In the genomic region with DNA sequence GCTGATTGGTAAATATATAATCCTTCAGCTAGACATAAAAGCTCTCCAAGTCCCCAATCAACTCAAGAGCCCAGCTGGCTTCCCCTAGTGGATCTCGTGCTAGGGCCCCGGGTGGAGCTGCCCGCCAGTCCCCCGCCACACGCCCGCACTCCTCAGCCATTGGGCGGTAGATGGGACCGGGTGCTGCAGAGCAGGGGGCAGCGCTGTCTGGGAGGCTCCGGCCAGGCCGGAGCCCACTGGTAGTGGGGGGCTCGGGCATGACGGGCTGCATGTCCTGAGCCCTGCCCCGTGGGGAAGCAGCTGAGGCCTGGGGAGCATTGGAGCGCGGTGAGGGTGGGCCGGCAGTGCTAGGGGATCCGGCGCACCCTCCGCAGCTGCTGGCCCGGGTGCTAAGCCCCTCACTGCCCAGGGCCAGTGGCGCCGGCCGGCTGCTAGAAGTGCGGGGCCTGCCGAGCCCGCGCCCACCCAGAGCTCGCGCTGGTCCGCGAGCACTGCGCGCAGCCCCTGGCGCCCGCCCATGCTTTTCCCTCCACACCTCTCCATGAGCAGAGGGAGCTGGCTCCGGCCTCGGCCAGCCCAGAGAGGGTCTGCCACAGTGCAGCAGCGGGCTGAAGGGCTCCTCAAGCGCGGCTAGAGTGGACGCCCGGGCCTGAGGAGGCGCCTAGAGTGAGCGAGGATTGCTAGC, we compare ENCODE assay signal across 17 cellular contexts.
DNase-seq lines count a peak whose midpoint lies in the region; ATAC-seq and TF ChIP-seq lines count a peak whose summit lies in the region.
"Had no signal": no experiment of that assay in that cellular context is flagged by ENCODE, and none has a peak within 500 bp of the region (broad histone marks: within the 10 kb centered on the region; RNA-seq: fewer than 3 reads in every experiment).

No MANE protein-coding gene starts in this region.

- no peak overlapping the region for H4K8ac ChIP-seq in neuronal stem cell (ENCODE audit: low read depth, low read length)

- TF ChIP-seq POLR2A in testis (IDR thresholded peaks at IDR 0.05) = no peak

- H3K4me2 ChIP-seq in neuronal stem cell (ENCODE audit: insufficient read depth, low read length, poor library complexity, severe bottlenecking) = no peak overlapping the region
- H3K4me2 ChIP-seq: BLaER1 had no signal

- no peak overlapping the region for H3K9ac ChIP-seq in neuronal stem cell (ENCODE audit: low read depth, low read length, poor library complexity)
- H3K9ac ChIP-seq: BLaER1 had no signal

- H3K4me3 Mint-ChIP-seq in chondrocyte (ENCODE audit: unreplicated experiment) = no peak overlapping the region
- no peak overlapping the region for H3K4me3 Mint-ChIP-seq in progenitor cell of endocrine pancreas (ENCODE audit: low read depth)
- H3K4me3 Mint-ChIP-seq: CD14-positive monocyte; CD4-positive, alpha-beta memory T cell had no signal

- H3K4me3 ChIP-seq in neuronal stem cell (ENCODE audit: low read length in 2 of 2) (no peak overlapping the region), testis (peak overlapping the region; percentile 36 to 56)
- H3K4me3 ChIP-seq: BLaER1, HAP-1 had no signal

- peaks cover 7% of the 10 kb centered on the region for H3K4me1 Mint-ChIP-seq in chondrocyte (ENCODE audit: low read depth)
- peaks cover 2% of the 10 kb centered on the region for H3K4me1 Mint-ChIP-seq in progenitor cell of endocrine pancreas (ENCODE audit: low read depth)
- H3K4me1 Mint-ChIP-seq: CD14-positive monocyte; CD4-positive, alpha-beta memory T cell had no signal

- H3K36me3 Mint-ChIP-seq in chondrocyte (ENCODE audit: low read depth) = no peaks in the 10 kb centered on the region
- no peaks in the 10 kb centered on the region for H3K36me3 Mint-ChIP-seq in progenitor cell of endocrine pancreas (ENCODE audit: insufficient read depth)
- H3K36me3 Mint-ChIP-seq: CD14-positive monocyte; CD4-positive, alpha-beta memory T cell had no signal

- H3K36me3 ChIP-seq in neuronal stem cell (replicated peaks in 1 of 2; ENCODE audit: control insufficient read depth in 2 of 2, insufficient read depth in 2 of 2, low read length in 2 of 2) (no peaks in the 10 kb centered on the region), testis (ENCODE audit: low read depth, missing control alignments) (no peaks in the 10 kb centered on the region)
- H3K36me3 ChIP-seq: BLaER1, HAP-1 had no signal

- DNase-seq in NCI-H2227 (lab: John Stamatoyannopoulos, UW; ENCODE audit: unreplicated experiment) = peak; percentile 5
- no peak for DNase-seq in NCI-H2227 treated with DMSO at 0.1 percent for 48 hours (lab: John Stamatoyannopoulos, UW)
- peak; percentile 87 for DNase-seq in chondrocyte (ENCODE audit: low spot score)
- no peak for DNase-seq in neuronal stem cell (ENCODE audit: low spot score)
- DNase-seq in testis = no peak
- no peak for DNase-seq in progenitor cell of endocrine pancreas (ENCODE audit: low spot score, unreplicated experiment)
- DNase-seq in HUDEP-2 (lab: John Stamatoyannopoulos, UW; ENCODE audit: unreplicated experiment in 76 of 76) = no peak
- DNase-seq: CD4-positive, alpha-beta memory T cell; DMS153; DMS79; GDM1; GOT3 had no signal

- H3K27me3 Mint-ChIP-seq in chondrocyte (ENCODE audit: low read depth) (no peaks in the 10 kb centered on the region), progenitor cell of endocrine pancreas (no peaks in the 10 kb centered on the region)
- H3K27me3 Mint-ChIP-seq: CD4-positive, alpha-beta memory T cell had no signal

- no peak overlapping the region for H3K27ac Mint-ChIP-seq in chondrocyte (ENCODE audit: unreplicated experiment)
- no peak overlapping the region for H3K27ac Mint-ChIP-seq in progenitor cell of endocrine pancreas
- H3K27ac Mint-ChIP-seq: CD14-positive monocyte; CD4-positive, alpha-beta memory T cell had no signal

- H3K27ac ChIP-seq in neuronal stem cell (replicated peaks; ENCODE audit: low read length) = no peak overlapping the region
- no peak overlapping the region for H3K27ac ChIP-seq in testis
- H3K27ac ChIP-seq: 22Rv1, BLaER1 had no signal

- TF ChIP-seq CTCF in chondrocyte (IDR thresholded peaks at IDR 0.05) = no peak
- no peak for TF ChIP-seq CTCF in testis (IDR thresholded peaks at IDR 0.05)
- TF ChIP-seq CTCF in progenitor cell of endocrine pancreas (IDR thresholded peaks at IDR 0.05; ENCODE audit: unreplicated experiment) = no peak

- peak overlapping the region; percentile 71 for H3K14ac ChIP-seq in neuronal stem cell (ENCODE audit: low read length)

- H3K4ac ChIP-seq in neuronal stem cell (ENCODE audit: low read length) = no peak overlapping the region

- H3K9me3 ChIP-seq in neuronal stem cell (replicated peaks in 1 of 2; ENCODE audit: control insufficient read depth in 2 of 2, insufficient read depth in 1 of 2, low read depth in 1 of 2, low read length in 2 of 2) = no peaks in the 10 kb centered on the region
- no peaks in the 10 kb centered on the region for H3K9me3 ChIP-seq in testis
- H3K9me3 ChIP-seq: HAP-1 had no signal

- H2BK5ac ChIP-seq in neuronal stem cell (ENCODE audit: low read length) = no peak overlapping the region

- no CpG with 5 or more reads among the region's 45 CpGs for WGBS in neuronal stem cell (ENCODE audit: extremely low coverage in 2 of 2, insufficient read length in 2 of 2, insufficient replicate concordance in 1 of 2), 2 donors
- WGBS in testis, 2 donors = 64 to 80% methylated on average over 10 to 45 of the region's 45 CpGs

- intact Hi-C loops in testis (cut with DNase I; ENCODE audit: low total_unique reads) = no loop called here

- H2BK15ac ChIP-seq in neuronal stem cell (ENCODE audit: low read length) = no peak overlapping the region

- H3K9me3 Mint-ChIP-seq in chondrocyte (ENCODE audit: low read depth) = no peaks in the 10 kb centered on the region
- no peaks in the 10 kb centered on the region for H3K9me3 Mint-ChIP-seq in progenitor cell of endocrine pancreas (ENCODE audit: low read depth)

- H2BK12ac ChIP-seq in neuronal stem cell (ENCODE audit: low read length) = no peak overlapping the region

- H3K23ac ChIP-seq in neuronal stem cell (ENCODE audit: low read depth, low read length, poor library complexity) = no peak overlapping the region

- ATAC-seq in GM19328 (IDR thresholded peaks at IDR 0.05; ENCODE audit: unreplicated experiment) = no peak

- H3K27me3 ChIP-seq in neuronal stem cell (ENCODE audit: control insufficient read depth in 3 of 3, insufficient read depth in 3 of 3, low read depth in 1 of 3, low read length in 3 of 3) (no peaks in the 10 kb centered on the region), testis (no peaks in the 10 kb centered on the region)
- H3K27me3 ChIP-seq: BLaER1 had no signal

- no peak overlapping the region for H4K91ac ChIP-seq in neuronal stem cell (ENCODE audit: low read depth, low read length, poor library complexity)

- no peaks in the 10 kb centered on the region for H3K79me1 ChIP-seq in neuronal stem cell (ENCODE audit: low read depth, low read length)

- H3K18ac ChIP-seq in neuronal stem cell (ENCODE audit: low read length) = no peak overlapping the region

- H2AFZ ChIP-seq in neuronal stem cell (ENCODE audit: low read length) = no peak overlapping the region

- H2BK120ac ChIP-seq in neuronal stem cell (ENCODE audit: low read depth, low read length) = no peak overlapping the region

- H3K4me1 ChIP-seq in neuronal stem cell (ENCODE audit: control insufficient read depth in 2 of 2, insufficient read depth in 1 of 2, low read depth in 1 of 2, low read length in 2 of 2) = no peaks in the 10 kb centered on the region
- H3K4me1 ChIP-seq in testis = no peaks in the 10 kb centered on the region
- H3K4me1 ChIP-seq: HAP-1 had no signal

- H2AK5ac ChIP-seq in neuronal stem cell (ENCODE audit: low read depth, low read length) = no peak overlapping the region

Comparison
In these comparisons a context has a peak if more than half of its experiments do, and no peak if none do; other contexts are left out.
1. DNase-seq: peak in NCI-H2227 (single experiment) and chondrocyte (single experiment); none in NCI-H2227 treated with DMSO at 0.1 percent for 48 hours (single experiment), neuronal stem cell (single experiment), testis (single experiment), progenitor cell of endocrine pancreas (single experiment) and HUDEP-2 (0 of 76).
2. H3K4me3 ChIP-seq: peak in testis (2 of 2); none in neuronal stem cell (0 of 2).